1 cellular context compared by ENCODE assay signal in the genomic region with DNA sequence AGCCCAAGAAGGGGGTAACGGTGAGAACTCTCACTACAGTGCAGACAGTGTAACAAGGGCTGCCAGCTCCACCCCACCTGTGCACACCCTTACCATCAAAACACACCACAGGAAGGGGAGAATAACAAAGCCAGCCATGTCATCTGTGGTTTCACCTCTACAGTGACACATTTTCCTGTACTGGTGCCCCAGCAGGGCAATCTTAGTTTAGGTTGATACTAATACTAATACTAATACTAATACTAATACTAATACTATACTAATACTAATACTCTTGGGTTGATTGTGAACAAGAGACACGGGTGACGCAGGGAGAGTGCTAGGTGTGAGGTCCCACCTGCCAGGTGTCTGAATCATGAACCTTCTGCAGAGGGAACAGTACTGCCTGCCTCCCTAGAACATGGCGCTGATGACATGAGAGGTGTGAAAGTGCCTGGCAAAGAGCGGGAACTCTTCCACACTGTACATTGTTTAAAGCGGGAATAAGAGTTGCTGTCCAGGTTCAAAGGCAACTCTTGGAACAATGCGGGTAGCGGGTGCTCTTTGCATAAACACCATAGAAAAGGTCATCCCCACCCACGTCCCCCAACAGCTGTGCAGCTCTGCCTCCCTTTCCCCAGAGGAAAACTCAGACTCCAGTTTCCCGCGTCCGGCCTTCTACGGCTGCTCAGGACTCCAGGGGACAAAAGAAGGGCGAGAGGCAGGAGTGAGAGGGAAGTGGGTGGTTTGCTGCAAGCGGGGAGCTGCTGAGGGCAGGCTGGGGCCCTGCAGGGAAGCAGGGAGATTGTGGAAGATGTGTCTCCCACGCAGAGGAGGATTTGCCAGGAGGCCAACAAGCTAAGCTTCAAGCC.
TF ChIP-seq lines count a peak whose summit lies in the region.

No MANE protein-coding gene starts in this region.

TF ChIP-seq in GM12878, 131 proteins besides CTCF, POLR2A, EP300 and RAD21:
- TF ChIP-seq CHD4 (IDR thresholded peaks at IDR 0.05) (no peak), SMC3 (IDR thresholded peaks at IDR 0.05; ENCODE audit: borderline replicate concordance, low read length) (0 out of 2 replicates have a peak, but pooled peaks have one; percentile 7), CBFB (IDR thresholded peaks at IDR 0.05; ENCODE audit: low read depth) (no peak), MTA2 (IDR thresholded peaks at IDR 0.05; ENCODE audit: low read depth) (peak; percentile 38; the same call in 1 of the 2 replicates), ZNF274 (IDR thresholded peaks at IDR 0.05; ENCODE audit: insufficient read depth, insufficient read length) (no peak), TCF12 (IDR thresholded peaks at IDR 0.05; ENCODE audit: low read depth, low read length) (0 out of 2 replicates have a peak, but pooled peaks have one; percentile 21), SUZ12 (IDR thresholded peaks at IDR 0.05; ENCODE audit: unreplicated experiment) (no peak), RUNX3 (IDR thresholded peaks at IDR 0.05; ENCODE audit: low read length) (peak; percentile 69), POLR2AphosphoS2 (IDR thresholded peaks at IDR 0.05; ENCODE audit: low read depth, low read length) (no peak), CHD2 (IDR thresholded peaks at IDR 0.05; ENCODE audit: borderline replicate concordance, low read depth, low read length) (no peak), JUNB (IDR thresholded peaks at IDR 0.05) (peak; percentile 86), IKZF1 (conservative IDR thresholded peaks at IDR 0.05) (peak; percentile 28; the same call in 1 of the 2 replicates), TARDBP (IDR thresholded peaks at IDR 0.05; ENCODE audit: borderline replicate concordance) (no peak), SREBF2 (IDR thresholded peaks at IDR 0.05; ENCODE audit: low read length) (no peak), PAX5 (IDR thresholded peaks at IDR 0.05; ENCODE audit: borderline replicate concordance, low read depth, low read length) (no peak), YBX1 (IDR thresholded peaks at IDR 0.05) (no peak), RBBP5 (conservative IDR thresholded peaks at IDR 0.05) (no peak), EED (IDR thresholded peaks at IDR 0.05; ENCODE audit: low read depth) (no peak), SMAD1 (IDR thresholded peaks at IDR 0.05; ENCODE audit: low read depth, partially characterized antibody) (no peak), SUPT20H (IDR thresholded peaks at IDR 0.05; ENCODE audit: borderline replicate concordance, control insufficient read depth, low read depth, low read length) (no peak), JUND (IDR thresholded peaks at IDR 0.05; ENCODE audit: low read depth, low read length) (no peak), CREB1 (IDR thresholded peaks at IDR 0.05; ENCODE audit: low read depth) (0 out of 2 replicates have a peak, but pooled peaks have one; percentile 17), NRF1 (conservative IDR thresholded peaks at IDR 0.05; ENCODE audit: low read depth, low read length) (no peak), HCFC1 (IDR thresholded peaks at IDR 0.05; ENCODE audit: low read length) (no peak), DPF2 (IDR thresholded peaks at IDR 0.05) (0 out of 2 replicates have a peak, but pooled peaks have one; percentile 16)
- TF ChIP-seq, protein P1, sequence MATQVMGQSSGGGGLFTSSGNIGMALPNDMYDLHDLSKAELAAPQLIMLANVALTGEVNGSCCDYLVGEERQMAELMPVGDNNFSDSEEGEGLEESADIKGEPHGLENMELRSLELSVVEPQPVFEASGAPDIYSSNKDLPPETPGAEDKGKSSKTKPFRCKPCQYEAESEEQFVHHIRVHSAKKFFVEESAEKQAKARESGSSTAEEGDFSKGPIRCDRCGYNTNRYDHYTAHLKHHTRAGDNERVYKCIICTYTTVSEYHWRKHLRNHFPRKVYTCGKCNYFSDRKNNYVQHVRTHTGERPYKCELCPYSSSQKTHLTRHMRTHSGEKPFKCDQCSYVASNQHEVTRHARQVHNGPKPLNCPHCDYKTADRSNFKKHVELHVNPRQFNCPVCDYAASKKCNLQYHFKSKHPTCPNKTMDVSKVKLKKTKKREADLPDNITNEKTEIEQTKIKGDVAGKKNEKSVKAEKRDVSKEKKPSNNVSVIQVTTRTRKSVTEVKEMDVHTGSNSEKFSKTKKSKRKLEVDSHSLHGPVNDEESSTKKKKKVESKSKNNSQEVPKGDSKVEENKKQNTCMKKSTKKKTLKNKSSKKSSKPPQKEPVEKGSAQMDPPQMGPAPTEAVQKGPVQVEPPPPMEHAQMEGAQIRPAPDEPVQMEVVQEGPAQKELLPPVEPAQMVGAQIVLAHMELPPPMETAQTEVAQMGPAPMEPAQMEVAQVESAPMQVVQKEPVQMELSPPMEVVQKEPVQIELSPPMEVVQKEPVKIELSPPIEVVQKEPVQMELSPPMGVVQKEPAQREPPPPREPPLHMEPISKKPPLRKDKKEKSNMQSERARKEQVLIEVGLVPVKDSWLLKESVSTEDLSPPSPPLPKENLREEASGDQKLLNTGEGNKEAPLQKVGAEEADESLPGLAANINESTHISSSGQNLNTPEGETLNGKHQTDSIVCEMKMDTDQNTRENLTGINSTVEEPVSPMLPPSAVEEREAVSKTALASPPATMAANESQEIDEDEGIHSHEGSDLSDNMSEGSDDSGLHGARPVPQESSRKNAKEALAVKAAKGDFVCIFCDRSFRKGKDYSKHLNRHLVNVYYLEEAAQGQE (IDR thresholded peaks at IDR 0.05; ENCODE audit: low read depth, low read length) = no peak
- TF ChIP-seq, protein P2, sequence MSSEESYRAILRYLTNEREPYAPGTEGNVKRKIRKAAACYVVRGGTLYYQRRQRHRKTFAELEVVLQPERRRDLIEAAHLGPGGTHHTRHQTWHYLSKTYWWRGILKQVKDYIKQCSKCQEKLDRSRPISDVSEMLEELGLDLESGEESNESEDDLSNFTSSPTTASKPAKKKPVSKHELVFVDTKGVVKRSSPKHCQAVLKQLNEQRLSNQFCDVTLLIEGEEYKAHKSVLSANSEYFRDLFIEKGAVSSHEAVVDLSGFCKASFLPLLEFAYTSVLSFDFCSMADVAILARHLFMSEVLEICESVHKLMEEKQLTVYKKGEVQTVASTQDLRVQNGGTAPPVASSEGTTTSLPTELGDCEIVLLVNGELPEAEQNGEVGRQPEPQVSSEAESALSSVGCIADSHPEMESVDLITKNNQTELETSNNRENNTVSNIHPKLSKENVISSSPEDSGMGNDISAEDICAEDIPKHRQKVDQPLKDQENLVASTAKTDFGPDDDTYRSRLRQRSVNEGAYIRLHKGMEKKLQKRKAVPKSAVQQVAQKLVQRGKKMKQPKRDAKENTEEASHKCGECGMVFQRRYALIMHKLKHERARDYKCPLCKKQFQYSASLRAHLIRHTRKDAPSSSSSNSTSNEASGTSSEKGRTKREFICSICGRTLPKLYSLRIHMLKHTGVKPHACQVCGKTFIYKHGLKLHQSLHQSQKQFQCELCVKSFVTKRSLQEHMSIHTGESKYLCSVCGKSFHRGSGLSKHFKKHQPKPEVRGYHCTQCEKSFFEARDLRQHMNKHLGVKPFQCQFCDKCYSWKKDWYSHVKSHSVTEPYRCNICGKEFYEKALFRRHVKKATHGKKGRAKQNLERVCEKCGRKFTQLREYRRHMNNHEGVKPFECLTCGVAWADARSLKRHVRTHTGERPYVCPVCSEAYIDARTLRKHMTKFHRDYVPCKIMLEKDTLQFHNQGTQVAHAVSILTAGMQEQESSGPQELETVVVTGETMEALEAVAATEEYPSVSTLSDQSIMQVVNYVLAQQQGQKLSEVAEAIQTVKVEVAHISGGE (CRISPR knock-in tag; IDR thresholded peaks at IDR 0.05) = no peak
- TF ChIP-seq, protein P3, sequence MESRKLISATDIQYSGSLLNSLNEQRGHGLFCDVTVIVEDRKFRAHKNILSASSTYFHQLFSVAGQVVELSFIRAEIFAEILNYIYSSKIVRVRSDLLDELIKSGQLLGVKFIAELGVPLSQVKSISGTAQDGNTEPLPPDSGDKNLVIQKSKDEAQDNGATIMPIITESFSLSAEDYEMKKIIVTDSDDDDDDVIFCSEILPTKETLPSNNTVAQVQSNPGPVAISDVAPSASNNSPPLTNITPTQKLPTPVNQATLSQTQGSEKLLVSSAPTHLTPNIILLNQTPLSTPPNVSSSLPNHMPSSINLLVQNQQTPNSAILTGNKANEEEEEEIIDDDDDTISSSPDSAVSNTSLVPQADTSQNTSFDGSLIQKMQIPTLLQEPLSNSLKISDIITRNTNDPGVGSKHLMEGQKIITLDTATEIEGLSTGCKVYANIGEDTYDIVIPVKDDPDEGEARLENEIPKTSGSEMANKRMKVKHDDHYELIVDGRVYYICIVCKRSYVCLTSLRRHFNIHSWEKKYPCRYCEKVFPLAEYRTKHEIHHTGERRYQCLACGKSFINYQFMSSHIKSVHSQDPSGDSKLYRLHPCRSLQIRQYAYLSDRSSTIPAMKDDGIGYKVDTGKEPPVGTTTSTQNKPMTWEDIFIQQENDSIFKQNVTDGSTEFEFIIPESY (IDR thresholded peaks at IDR 0.05) = peak; percentile 84
- TF ChIP-seq, protein P4, sequence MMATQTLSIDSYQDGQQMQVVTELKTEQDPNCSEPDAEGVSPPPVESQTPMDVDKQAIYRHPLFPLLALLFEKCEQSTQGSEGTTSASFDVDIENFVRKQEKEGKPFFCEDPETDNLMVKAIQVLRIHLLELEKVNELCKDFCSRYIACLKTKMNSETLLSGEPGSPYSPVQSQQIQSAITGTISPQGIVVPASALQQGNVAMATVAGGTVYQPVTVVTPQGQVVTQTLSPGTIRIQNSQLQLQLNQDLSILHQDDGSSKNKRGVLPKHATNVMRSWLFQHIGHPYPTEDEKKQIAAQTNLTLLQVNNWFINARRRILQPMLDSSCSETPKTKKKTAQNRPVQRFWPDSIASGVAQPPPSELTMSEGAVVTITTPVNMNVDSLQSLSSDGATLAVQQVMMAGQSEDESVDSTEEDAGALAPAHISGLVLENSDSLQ (IDR thresholded peaks at IDR 0.05) = 0 out of 2 replicates have a peak, but pooled peaks have one; percentile 2
